In genomic region chr2:240402566-240403295, GRCh38 we compare ENCODE assay signal across 18 cellular contexts. TPM values are rescaled to one million over a fixed set of nuclear protein-coding genes. Genes with fewer than 3 reads are reported as not detected.
DNase-seq lines count a peak whose midpoint lies in the region; ATAC-seq and TF ChIP-seq lines count a peak whose summit lies in the region.
"Had no signal": no experiment of that assay in that cellular context is flagged by ENCODE, and none has a peak within 500 bp of the region (broad histone marks: within the 10 kb centered on the region; RNA-seq: fewer than 3 reads in every experiment).

No MANE protein-coding gene starts in this region.

- no peak overlapping the region for H3K27ac ChIP-seq in sigmoid colon
- H3K27ac ChIP-seq: esophagus squamous epithelium, prostate gland, uterus had no signal

- TF ChIP-seq POLR2A in sigmoid colon (IDR thresholded peaks at IDR 0.05): no peak

- no peaks in the 10 kb centered on the region for H3K4me1 ChIP-seq in sigmoid colon
- H3K4me1 ChIP-seq: prostate gland, uterus had no signal

- H3K4me3 Mint-ChIP-seq in activated naive CD4-positive, alpha-beta T cell treated with anti-CD3 and anti-CD28 coated beads, Interleukin-2, amount 10 ng/mL, durations not matched to agents 7 days and 5 days: peak overlapping the region; percentile 15
- peak overlapping the region; percentile 13 for H3K4me3 Mint-ChIP-seq in activated T-helper 2 cell treated with anti-CD3 and anti-CD28 coated beads, Interferon-gamma antibody, Interleukin-2, Interleukin-4, amounts not matched to agents 10 μg/mL and 5 μg/mL and 100 μg/mL, durations not matched to agents 14 hours and 24 hours and 36 hours (ENCODE audit: low read depth)
- H3K4me3 Mint-ChIP-seq: stimulated activated naive B cell treated with anti-CD40 and anti-IgM and Interleukin-4, amounts not matched to agents 10 μg/mL and 1 μg/mL and 100 μg/mL, for 72 hours had no signal

- CTCF ChIA-PET in activated naive CD4-positive, alpha-beta T cell treated with anti-CD3 and anti-CD28 coated beads, Interleukin-2, amount 10 ng/mL, durations not matched to agents 7 days and 5 days (lab: Charles Lee): no interaction called here

- H3K36me3 ChIP-seq in sigmoid colon: no peaks in the 10 kb centered on the region
- H3K36me3 ChIP-seq: esophagus squamous epithelium, prostate gland, uterus had no signal

- no peaks in the 10 kb centered on the region for H3K9me3 ChIP-seq in sigmoid colon
- H3K9me3 ChIP-seq: esophagus squamous epithelium, prostate gland, uterus had no signal

- peaks cover 10% of the 10 kb centered on the region for H3K27me3 Mint-ChIP-seq in activated naive CD4-positive, alpha-beta T cell treated with anti-CD3 and anti-CD28 coated beads, Interleukin-2, amount 10 ng/mL, durations not matched to agents 7 days and 5 days
- H3K27me3 Mint-ChIP-seq in activated T-helper 2 cell treated with anti-CD3 and anti-CD28 coated beads, Interferon-gamma antibody, Interleukin-2, Interleukin-4, amounts not matched to agents 10 μg/mL and 5 μg/mL and 100 μg/mL, durations not matched to agents 14 hours and 24 hours and 36 hours (ENCODE audit: low read depth): peaks cover 2% of the 10 kb centered on the region

- H3K27ac Mint-ChIP-seq in activated naive CD4-positive, alpha-beta T cell treated with anti-CD3 and anti-CD28 coated beads, Interleukin-2, amount 10 ng/mL, durations not matched to agents 7 days and 5 days: peak overlapping the region; percentile 90
- H3K27ac Mint-ChIP-seq in activated T-helper 2 cell treated with anti-CD3 and anti-CD28 coated beads, Interferon-gamma antibody, Interleukin-2, Interleukin-4, amounts not matched to agents 10 μg/mL and 5 μg/mL and 100 μg/mL, durations not matched to agents 14 hours and 24 hours and 36 hours: peak overlapping the region; percentile 84
- H3K27ac Mint-ChIP-seq: stimulated activated naive B cell treated with anti-CD40 and anti-IgM and Interleukin-4, amounts not matched to agents 10 μg/mL and 1 μg/mL and 100 μg/mL, for 72 hours had no signal

- no peak overlapping the region for H3K4me3 ChIP-seq in sigmoid colon
- H3K4me3 ChIP-seq: esophagus squamous epithelium, prostate gland, uterus had no signal

- no peak for TF ChIP-seq EP300 in sigmoid colon (IDR thresholded peaks at IDR 0.05)

- H3K9me3 Mint-ChIP-seq in activated naive CD4-positive, alpha-beta T cell treated with anti-CD3 and anti-CD28 coated beads, Interleukin-2, amount 10 ng/mL, durations not matched to agents 7 days and 5 days: no peaks in the 10 kb centered on the region
- H3K9me3 Mint-ChIP-seq in activated T-helper 2 cell treated with anti-CD3 and anti-CD28 coated beads, Interferon-gamma antibody, Interleukin-2, Interleukin-4, amounts not matched to agents 10 μg/mL and 5 μg/mL and 100 μg/mL, durations not matched to agents 14 hours and 24 hours and 36 hours: no peaks in the 10 kb centered on the region
- H3K9me3 Mint-ChIP-seq: naive thymus-derived CD4-positive, alpha-beta T cell; stimulated activated naive B cell treated with anti-CD40 and anti-IgM and Interleukin-4, amounts not matched to agents 10 μg/mL and 1 μg/mL and 100 μg/mL, for 72 hours had no signal

- WGBS in sigmoid colon, 2 donors: 79 to 81% methylated on average over 20 of the region's 20 CpGs

- DNase-seq in activated naive CD4-positive, alpha-beta T cell treated with anti-CD3 and anti-CD28 coated beads, Interleukin-2, amount 10 ng/mL, durations not matched to agents 7 days and 5 days: no peak
- DNase-seq in activated naive CD4-positive, alpha-beta T cell treated with Interleukin-2 at 50 U/mL for 16 hours: no peak
- peak; percentile 2 for DNase-seq in GM03348 (ENCODE audit: low spot score)
- DNase-seq in activated T-helper 2 cell treated with anti-CD3 and anti-CD28 coated beads, Interferon-gamma antibody, Interleukin-2, Interleukin-4, amounts not matched to agents 10 μg/mL and 5 μg/mL and 100 μg/mL, durations not matched to agents 14 hours and 24 hours and 36 hours (ENCODE audit: low spot score): no peak
- peak; percentile 54 for DNase-seq in sigmoid colon
- DNase-seq in superior temporal gyrus (ENCODE audit: extremely low spot score): no peak
- no peak for DNase-seq in NCI-H1092 (lab: John Stamatoyannopoulos, UW)
- DNase-seq: effector CD4-positive, alpha-beta T cell; esophagus squamous epithelium; KG1; mammary epithelial cell; NCI-H1048; stimulated activated naive B cell treated with anti-CD40 and anti-IgM and Interleukin-4, amounts not matched to agents 10 μg/mL and 1 μg/mL and 100 μg/mL, for 72 hours had no signal

- intact Hi-C loops in activated T-helper 2 cell treated with anti-CD3 and anti-CD28 coated beads, Interferon-gamma antibody, Interleukin-2, Interleukin-4, amounts not matched to agents 10 μg/mL and 5 μg/mL and 100 μg/mL, durations not matched to agents 14 hours and 24 hours and 36 hours (cut with micrococcal nuclease): loop anchor here (1.0 kb wide), 2 partner anchors 25 to 32 kb away; no protein-coding TSS in a partner anchor
- intact Hi-C loops in sigmoid colon (cut with DNase I): no loop called here

- H3K4me1 Mint-ChIP-seq in activated naive CD4-positive, alpha-beta T cell treated with anti-CD3 and anti-CD28 coated beads, Interleukin-2, amount 10 ng/mL, durations not matched to agents 7 days and 5 days: peaks cover 26% of the 10 kb centered on the region
- peaks cover 31% of the 10 kb centered on the region for H3K4me1 Mint-ChIP-seq in activated T-helper 2 cell treated with anti-CD3 and anti-CD28 coated beads, Interferon-gamma antibody, Interleukin-2, Interleukin-4, amounts not matched to agents 10 μg/mL and 5 μg/mL and 100 μg/mL, durations not matched to agents 14 hours and 24 hours and 36 hours (ENCODE audit: low read depth)
- H3K4me1 Mint-ChIP-seq: stimulated activated naive B cell treated with anti-CD40 and anti-IgM and Interleukin-4, amounts not matched to agents 10 μg/mL and 1 μg/mL and 100 μg/mL, for 72 hours had no signal

- ATAC-seq in GM21529 (IDR thresholded peaks at IDR 0.05; ENCODE audit: unreplicated experiment): no peak
- ATAC-seq: HCT116; naive thymus-derived CD4-positive, alpha-beta T cell; stimulated activated naive B cell treated with anti-CD40 and anti-IgM and Interleukin-4, amounts not matched to agents 10 μg/mL and 1 μg/mL and 100 μg/mL, for 72 hours had no signal

- no peaks in the 10 kb centered on the region for H3K36me3 Mint-ChIP-seq in activated naive CD4-positive, alpha-beta T cell treated with anti-CD3 and anti-CD28 coated beads, Interleukin-2, amount 10 ng/mL, durations not matched to agents 7 days and 5 days
- H3K36me3 Mint-ChIP-seq in activated T-helper 2 cell treated with anti-CD3 and anti-CD28 coated beads, Interferon-gamma antibody, Interleukin-2, Interleukin-4, amounts not matched to agents 10 μg/mL and 5 μg/mL and 100 μg/mL, durations not matched to agents 14 hours and 24 hours and 36 hours (ENCODE audit: low read depth): no peaks in the 10 kb centered on the region
- H3K36me3 Mint-ChIP-seq: naive thymus-derived CD4-positive, alpha-beta T cell; stimulated activated naive B cell treated with anti-CD40 and anti-IgM and Interleukin-4, amounts not matched to agents 10 μg/mL and 1 μg/mL and 100 μg/mL, for 72 hours had no signal

- TF ChIP-seq CTCF in sigmoid colon (IDR thresholded peaks at IDR 0.05): no peak

- H3K27me3 ChIP-seq in sigmoid colon: no peaks in the 10 kb centered on the region
- H3K27me3 ChIP-seq: uterus had no signal

RNA-seq across cellular contexts. Expression of gene GPC1, which starts 32.7 kb away (rescaled TPM):
- 21.9 and 25.6 TPM in 2 replicates for total RNA-seq in activated T-helper 2 cell treated with anti-CD3 and anti-CD28 coated beads, Interferon-gamma antibody, Interleukin-2, Interleukin-4, amounts not matched to agents 10 μg/mL and 5 μg/mL and 100 μg/mL, durations not matched to agents 14 hours and 24 hours and 36 hours
- total RNA-seq in sigmoid colon: 10 to 100 TPM in 3 of 4 donors, 1 to 10 TPM in 1; 7.2 to 30.7 (median 23.7) TPM
- polyA plus RNA-seq in sigmoid colon: 10 to 100 TPM in 1 of 3 donors, 1 to 10 TPM in 2; 3.0 to 15.8 (median 7.2) TPM

Comparison
In these comparisons a context has a peak if more than half of its experiments do, and no peak if none do; other contexts are left out.
1. DNase-seq: peak in GM03348 (single experiment) and sigmoid colon (single experiment); none in activated naive CD4-positive, alpha-beta T cell treated with anti-CD3 and anti-CD28 coated beads, Interleukin-2, amount 10 ng/mL, durations not matched to agents 7 days and 5 days (single experiment), activated naive CD4-positive, alpha-beta T cell treated with Interleukin-2 at 50 U/mL for 16 hours (single experiment), activated T-helper 2 cell treated with anti-CD3 and anti-CD28 coated beads, Interferon-gamma antibody, Interleukin-2, Interleukin-4, amounts not matched to agents 10 μg/mL and 5 μg/mL and 100 μg/mL, durations not matched to agents 14 hours and 24 hours and 36 hours (single experiment), superior temporal gyrus (single experiment) and NCI-H1092 (single experiment).